8 cellular contexts compared by ENCODE assay signal in genomic region chr5:14142856-14143508, GRCh38. TPM values are rescaled to one million over a fixed set of nuclear protein-coding genes. Genes with fewer than 3 reads are reported as not detected.
DNase-seq lines count a peak whose midpoint lies in the region; ATAC-seq and TF ChIP-seq lines count a peak whose summit lies in the region.

Gene TRIO (plus strand): TSS chr5:14143342. CDS start chr5:14143726, 384 bp downstream.

- H3K36me3 ChIP-seq in H7 (replicated peaks; ENCODE audit: control insufficient read depth, insufficient read depth, low read length) (no peaks in the 10 kb centered on the region), MG63 (peaks cover 21% of the 10 kb centered on the region), SK-N-MC (ENCODE audit: insufficient read depth, low read length) (no peaks in the 10 kb centered on the region), ovary (no peaks in the 10 kb centered on the region), thymus (ENCODE audit: control insufficient read depth, insufficient read depth) (no peaks in the 10 kb centered on the region)

- H3K27ac Mint-ChIP-seq in activated naive CD8-positive, alpha-beta T cell treated with anti-CD3 and anti-CD28 coated beads for 36 hours = peak within 1 kb of the TSS; percentile 65

- H3K27me3 Mint-ChIP-seq in activated naive CD8-positive, alpha-beta T cell treated with anti-CD3 and anti-CD28 coated beads for 36 hours = peaks cover 51% of the 10 kb centered on the region

- H3K27me3 ChIP-seq in H7 (ENCODE audit: control insufficient read depth, insufficient read depth, low read length) (no peaks in the 10 kb centered on the region; the same call in 1 of the 2 replicates), MG63 (no peaks in the 10 kb centered on the region), ovary (no peaks in the 10 kb centered on the region), thymus (ENCODE audit: control insufficient read depth, insufficient read depth) (peaks cover 10% of the 10 kb centered on the region)

- H3K27ac ChIP-seq in SK-N-MC (no peak within 1 kb of the TSS), ovary (peak within 1 kb of the TSS; percentile 96 to 97), thymus (ENCODE audit: low read depth) (peak within 1 kb of the TSS; percentile 84)

- no peaks in the 10 kb centered on the region for H3K9me3 Mint-ChIP-seq in activated naive CD8-positive, alpha-beta T cell treated with anti-CD3 and anti-CD28 coated beads for 36 hours

- WGBS in ovary, 3 donors = 1% methylated on average over 61 to 74 of the region's 74 CpGs
- under 1% methylated on average over 74 of the region's 74 CpGs for WGBS in thymus

- TF ChIP-seq CTCF in ovary (IDR thresholded peaks at IDR 0.05) = peak; percentile 42 to 49 (median 46)

- DNase-seq in G401 (ENCODE audit: low spot score) = peak; percentile 93
- peak; percentile 97 for DNase-seq in H7
- DNase-seq in MG63 = peak; percentile 91
- DNase-seq in SK-N-MC (ENCODE audit: low read depth, low spot score) = peak; percentile 69
- DNase-seq in activated naive CD8-positive, alpha-beta T cell treated with anti-CD3 and anti-CD28 coated beads for 36 hours = peak; percentile 82
- peak; percentile 92 for DNase-seq in Right ventricle myocardium inferior (ENCODE audit: missing footprints)
- peak; percentile 93 to 98 (median 97) for DNase-seq in ovary

- H3K9me3 ChIP-seq in MG63 = no peaks in the 10 kb centered on the region
- H3K9me3 ChIP-seq in SK-N-MC (ENCODE audit: low read depth, low read length) = no peaks in the 10 kb centered on the region
- no peaks in the 10 kb centered on the region for H3K9me3 ChIP-seq in ovary
- H3K9me3 ChIP-seq in thymus (ENCODE audit: control insufficient read depth) = no peaks in the 10 kb centered on the region

- intact Hi-C loops in Right ventricle myocardium inferior (cut with DNase I) = loop anchor here (2.0 kb wide), 2 partner anchors 34 to 128 kb away; no protein-coding TSS in a partner anchor
- intact Hi-C loops in ovary (cut with DNase I) = loop anchor here (5.0 to 10.0 kb wide), 5 partner anchors 52 to 124 kb away; no protein-coding TSS in a partner anchor

- no peaks in the 10 kb centered on the region for H3K36me3 Mint-ChIP-seq in activated naive CD8-positive, alpha-beta T cell treated with anti-CD3 and anti-CD28 coated beads for 36 hours

- no peak for TF ChIP-seq EP300 in ovary (IDR thresholded peaks at IDR 0.05)

- peak within 1 kb of the TSS; percentile 78 for H3K4me3 Mint-ChIP-seq in activated naive CD8-positive, alpha-beta T cell treated with anti-CD3 and anti-CD28 coated beads for 36 hours

- peak; percentile 41 for TF ChIP-seq POLR2A in ovary (IDR thresholded peaks at IDR 0.05)

- in situ Hi-C loops in G401 (cut with HindIII; ENCODE audit: low sequenced_read_pairs) = no loop called here

- H3K4me1 Mint-ChIP-seq in activated naive CD8-positive, alpha-beta T cell treated with anti-CD3 and anti-CD28 coated beads for 36 hours = peaks cover 8% of the 10 kb centered on the region

- peak; percentile 86 for ATAC-seq in Right ventricle myocardium inferior

- H3K4me1 ChIP-seq in ovary (ENCODE audit: insufficient read depth) = peaks cover 11% of the 10 kb centered on the region
- H3K4me1 ChIP-seq in thymus (ENCODE audit: control insufficient read depth, insufficient read depth, low read length) = peaks cover 11% of the 10 kb centered on the region

- peak within 1 kb of the TSS; percentile 75 for H3K4me3 ChIP-seq in H7 (ENCODE audit: insufficient read depth, low read depth, low read length)
- peak within 1 kb of the TSS; percentile 82 for H3K4me3 ChIP-seq in MG63
- H3K4me3 ChIP-seq in SK-N-MC = peak within 1 kb of the TSS; percentile 91
- peak within 1 kb of the TSS; percentile 78 for H3K4me3 ChIP-seq in ovary
- peak within 1 kb of the TSS; percentile 91 for H3K4me3 ChIP-seq in thymus (ENCODE audit: low read length)

- peak within 1 kb of the TSS; percentile 80 for H3K9ac ChIP-seq in SK-N-MC (ENCODE audit: insufficient read length)

RNA-seq across cellular contexts. Expression of gene TRIO, which starts in this region (rescaled TPM):
- 42.1 and 50.0 TPM in 2 replicates for total RNA-seq in G401 (2014; rRNA removed; shearing (Covaris generic))
- 39.7 and 49.3 TPM in 2 replicates for total RNA-seq in H7 (2014; rRNA removed; shearing (Covaris generic))
- 123 and 124 TPM in 2 replicates for total RNA-seq in MG63 (2014; rRNA removed; shearing (Covaris generic); ENCODE audit: low replicate concordance)
- total RNA-seq in activated naive CD8-positive, alpha-beta T cell treated with anti-CD3 and anti-CD28 coated beads for 36 hours = 1 to 10 TPM; 7.4 to 9.8 TPM
- total RNA-seq in Right ventricle myocardium inferior (56.9 TPM), ovary (100 to 1,000 TPM in 5 of 7 donors, 10 to 100 TPM in 2; 93.3 to 268 (median 132) TPM)
- polyA plus RNA-seq in ovary (10 to 100 TPM; 58.4 to 67.1 TPM), thymus (52.1 TPM)
